In the genomic region with DNA sequence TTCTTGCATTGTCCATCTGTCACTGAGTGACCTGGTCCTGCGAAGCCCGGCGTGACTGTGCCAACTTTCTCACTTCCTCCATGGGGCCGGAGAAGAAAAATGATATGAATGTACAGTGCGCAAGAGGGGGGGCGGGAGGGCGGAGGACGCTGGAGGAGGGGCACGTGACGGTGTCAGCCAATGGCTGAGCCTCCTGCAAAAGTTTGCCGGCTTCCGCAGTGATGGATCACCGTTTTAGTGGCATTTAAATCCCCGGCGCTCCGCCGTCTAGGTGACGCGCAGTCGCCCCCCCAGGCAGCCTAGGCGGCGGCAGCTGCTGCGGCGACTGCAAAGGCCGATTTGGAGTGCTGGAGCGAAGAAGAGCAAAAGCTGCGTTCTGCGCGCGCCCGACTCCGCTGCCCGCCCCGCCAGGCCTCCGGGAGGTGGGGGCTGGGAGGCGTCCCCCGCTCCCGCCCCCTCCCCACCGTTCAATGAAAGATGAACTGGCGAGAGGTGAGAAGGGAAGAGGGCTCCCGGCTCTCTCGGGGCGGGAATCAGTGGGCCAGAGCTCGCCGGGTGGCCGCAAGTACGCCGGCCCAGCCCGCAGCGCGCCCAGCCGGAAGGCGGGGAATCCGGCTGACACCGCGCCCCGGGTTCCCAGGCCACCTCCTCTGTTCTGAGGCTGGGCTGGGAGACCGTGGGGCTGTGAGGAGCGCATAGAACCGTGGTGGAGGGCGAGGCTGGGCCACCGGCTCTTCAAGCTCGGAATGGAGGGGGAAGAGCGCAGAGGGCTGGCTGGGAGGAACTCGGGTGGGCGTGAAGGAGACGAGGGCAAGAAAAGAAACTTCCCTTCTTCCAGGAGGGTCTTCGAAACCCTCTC, we compare ENCODE assay signal across 8 cellular contexts. TPM values are rescaled to one million over a fixed set of nuclear protein-coding genes. Genes with fewer than 3 reads are reported as not detected.
DNase-seq lines count a peak whose midpoint lies in the region; ATAC-seq, FAIRE-seq and TF ChIP-seq lines count a peak whose summit lies in the region.

Gene HOXA1, minus strand, starts transcription at position 104 of the 859 bp plus-strand sequence. Its CDS starts 88 bp downstream, at position 16.

- H3K27ac ChIP-seq in OCI-LY1 (ENCODE audit: low read depth, low read length, poor library complexity, severe bottlenecking), result no peak within 1 kb of the TSS
- no peak within 1 kb of the TSS for H3K27ac ChIP-seq in neuronal stem cell (replicated peaks; ENCODE audit: low read length)
- H3K27ac ChIP-seq in thoracic aorta, result peak within 1 kb of the TSS; percentile 87 to 96

- no peaks in the 10 kb centered on the region for H4K20me1 ChIP-seq in OCI-LY1 (ENCODE audit: insufficient read depth, low read length)

- TF ChIP-seq CTCF in OCI-LY1 (IDR thresholded peaks at IDR 0.05; ENCODE audit: low read length) (no peak), fibroblast of the aortic adventitia (IDR thresholded peaks at IDR 0.05; ENCODE audit: insufficient read depth, low read length) (no peak), thoracic aorta (IDR thresholded peaks at IDR 0.05) (no peak)

- no peak within 1 kb of the TSS for H3K27ac Mint-ChIP-seq in activated T-cell treated with anti-CD3 and anti-CD28 coated beads, Interleukin-2, amount 50 U/mL, for 24 hours

- H2BK15ac ChIP-seq in neuronal stem cell (ENCODE audit: low read length), result no peak within 1 kb of the TSS

- H3K4me1 ChIP-seq in OCI-LY1 (ENCODE audit: insufficient read depth, low read length, severe bottlenecking) (peaks cover 17% of the 10 kb centered on the region), neuronal stem cell (ENCODE audit: control insufficient read depth in 2 of 2, insufficient read depth in 1 of 2, low read depth in 1 of 2, low read length in 2 of 2) (peaks cover 0 to 1% of the 10 kb centered on the region in 2 donors), thoracic aorta (ENCODE audit: control insufficient read depth in 1 of 2, low read depth in 2 of 2) (peaks cover 10 to 35% of the 10 kb centered on the region in 2 donors)

- no peak within 1 kb of the TSS for H2BK12ac ChIP-seq in neuronal stem cell (ENCODE audit: low read length)

- H3K4me3 Mint-ChIP-seq in activated T-cell treated with anti-CD3 and anti-CD28 coated beads, Interleukin-2, amount 50 U/mL, for 24 hours, result peak within 1 kb of the TSS; percentile 73

- WGBS in neuronal stem cell (ENCODE audit: extremely low coverage in 2 of 2, insufficient read length in 2 of 2, insufficient replicate concordance in 1 of 2), 2 donors, result no CpG with 5 or more reads among the region's 68 CpGs

- H3K4me2 ChIP-seq in OCI-LY1 (ENCODE audit: low read length) (peak within 1 kb of the TSS; percentile 92), neuronal stem cell (ENCODE audit: insufficient read depth, low read length, poor library complexity, severe bottlenecking) (peak within 1 kb of the TSS; percentile 82)

- H3K36me3 Mint-ChIP-seq in activated T-cell treated with anti-CD3 and anti-CD28 coated beads, Interleukin-2, amount 50 U/mL, for 24 hours (ENCODE audit: low read depth), result no peaks in the 10 kb centered on the region

- H3K9me3 ChIP-seq in OCI-LY1 (ENCODE audit: low read length), result no peaks in the 10 kb centered on the region
- H3K9me3 ChIP-seq in neuronal stem cell (replicated peaks in 1 of 2; ENCODE audit: control insufficient read depth in 2 of 2, insufficient read depth in 1 of 2, low read depth in 1 of 2, low read length in 2 of 2), result peaks cover 0 to 3% of the 10 kb centered on the region in 2 donors
- no peaks in the 10 kb centered on the region for H3K9me3 ChIP-seq in thoracic aorta

- H4K91ac ChIP-seq in neuronal stem cell (ENCODE audit: low read depth, low read length, poor library complexity), result no peak within 1 kb of the TSS

- H3K27me3 ChIP-seq in OCI-LY1 (ENCODE audit: insufficient read depth, low read length), result no peaks in the 10 kb centered on the region
- peaks cover 46 to 100% (median 93%) of the 10 kb centered on the region in 3 experiments for H3K27me3 ChIP-seq in neuronal stem cell (ENCODE audit: control insufficient read depth in 3 of 3, insufficient read depth in 3 of 3, low read depth in 1 of 3, low read length in 3 of 3)
- H3K27me3 ChIP-seq in thoracic aorta (replicated peaks; ENCODE audit: insufficient read depth), result no peaks in the 10 kb centered on the region

- peaks cover 31% of the 10 kb centered on the region for H3K4me1 Mint-ChIP-seq in activated T-cell treated with anti-CD3 and anti-CD28 coated beads, Interleukin-2, amount 50 U/mL, for 24 hours (ENCODE audit: low read depth)

- H3K9me2 ChIP-seq in OCI-LY1 (ENCODE audit: low read depth, low read length), result no peaks in the 10 kb centered on the region

- no peak within 1 kb of the TSS for H3K23ac ChIP-seq in neuronal stem cell (ENCODE audit: low read depth, low read length, poor library complexity)

- no peaks in the 10 kb centered on the region for H3K9me3 Mint-ChIP-seq in activated T-cell treated with anti-CD3 and anti-CD28 coated beads, Interleukin-2, amount 50 U/mL, for 24 hours

- peak; percentile 88 for DNase-seq in DMS153 treated with DMSO at 0.1 percent for 48 hours (lab: John Stamatoyannopoulos, UW; ENCODE audit: unreplicated experiment)
- peak; percentile 93 for DNase-seq in HTR-8/SVneo (ENCODE audit: insufficient read length, low spot score)
- DNase-seq in activated T-cell treated with anti-CD3 and anti-CD28 coated beads, Interleukin-2, amount 50 U/mL, for 24 hours, result peak; percentile 77
- DNase-seq in fibroblast of the aortic adventitia (ENCODE audit: low read depth), result peak; percentile 88
- DNase-seq in neuronal stem cell (ENCODE audit: low spot score), result peak; percentile 48
- DNase-seq in thoracic aorta (ENCODE audit: low spot score), result no peak

- no peak within 1 kb of the TSS for H2AK5ac ChIP-seq in neuronal stem cell (ENCODE audit: low read depth, low read length)

- no peak within 1 kb of the TSS for H3K4ac ChIP-seq in neuronal stem cell (ENCODE audit: low read length)

- peak within 1 kb of the TSS; percentile 86 for H3K4me3 ChIP-seq in OCI-LY1 (ENCODE audit: low read depth, low read length, poor library complexity, severe bottlenecking)
- peak within 1 kb of the TSS; percentile 81 for H3K4me3 ChIP-seq in fibroblast of the aortic adventitia (ENCODE audit: low read depth, low read length)
- H3K4me3 ChIP-seq in neuronal stem cell (ENCODE audit: low read length in 2 of 2), result peak within 1 kb of the TSS; percentile 30 to 70
- H3K4me3 ChIP-seq in thoracic aorta, result peak within 1 kb of the TSS; percentile 99

- H3K27me3 Mint-ChIP-seq in activated T-cell treated with anti-CD3 and anti-CD28 coated beads, Interleukin-2, amount 50 U/mL, for 24 hours, result peaks cover 92% of the 10 kb centered on the region

- no peak within 1 kb of the TSS for H3K14ac ChIP-seq in neuronal stem cell (ENCODE audit: low read length)

- ATAC-seq in GM21447 (IDR thresholded peaks at IDR 0.05; ENCODE audit: unreplicated experiment) (peak; percentile 86), thoracic aorta (ENCODE audit: insufficient number of reproducible peaks, low FRiP score, low read depth) (peak; percentile 88)

- H3K36me3 ChIP-seq in OCI-LY1 (ENCODE audit: insufficient read depth, low read length) (peaks cover 4% of the 10 kb centered on the region; the same call in 1 of the 2 replicates), neuronal stem cell (replicated peaks in 1 of 2; ENCODE audit: control insufficient read depth in 2 of 2, insufficient read depth in 2 of 2, low read length in 2 of 2) (no peaks in the 10 kb centered on the region), thoracic aorta (no peaks in the 10 kb centered on the region)

- H3K9ac ChIP-seq in OCI-LY1 (ENCODE audit: low read length), result peak within 1 kb of the TSS; percentile 77
- H3K9ac ChIP-seq in neuronal stem cell (ENCODE audit: low read depth, low read length, poor library complexity), result no peak within 1 kb of the TSS

- no peak within 1 kb of the TSS for H3K18ac ChIP-seq in neuronal stem cell (ENCODE audit: low read length)

- no peak within 1 kb of the TSS for H2BK5ac ChIP-seq in neuronal stem cell (ENCODE audit: low read length)

- H2BK120ac ChIP-seq in neuronal stem cell (ENCODE audit: low read depth, low read length), result no peak within 1 kb of the TSS

- no peak within 1 kb of the TSS for H4K8ac ChIP-seq in neuronal stem cell (ENCODE audit: low read depth, low read length)

- 0 out of 2 replicates have a peak, but pooled peaks cover 6% of the 10 kb centered on the region for H3F3A ChIP-seq in OCI-LY1 (ENCODE audit: insufficient read depth, low read length)

- no peaks in the 10 kb centered on the region for H3K79me1 ChIP-seq in neuronal stem cell (ENCODE audit: low read depth, low read length)

- H3K79me2 ChIP-seq in OCI-LY1 (ENCODE audit: insufficient read depth, low read length), result no peaks in the 10 kb centered on the region

- no peak for FAIRE-seq in HTR-8/SVneo (lab: Jason Lieb, UNC)

- H2AFZ ChIP-seq in OCI-LY1 (ENCODE audit: low read length), result peak within 1 kb of the TSS; percentile 80
- peak within 1 kb of the TSS; percentile 90 for H2AFZ ChIP-seq in neuronal stem cell (ENCODE audit: low read length)

RNA-seq across cellular contexts. Expression of gene HOXA1, which starts in this region (rescaled TPM):
- 0.72 TPM in 1 of 2 replicates, not detected in the other for total RNA-seq in fibroblast of the aortic adventitia (ENCODE audit: low replicate concordance)
- polyA plus RNA-seq in neuronal stem cell (2013, experiment 1 of 2), result not detected
- polyA plus RNA-seq in neuronal stem cell (2013, experiment 2 of 2), result not detected
- total RNA-seq in thoracic aorta, result 1 to 10 TPM in 1 of 2 donors, not detected in 1; 3.1 TPM

Comparison
In these comparisons a context has a peak if more than half of its experiments do, and no peak if none do; other contexts are left out.
1. Peak in DNase-seq and H3K4me3 ChIP-seq in fibroblast of the aortic adventitia; RNA of the gene not detected or under 1 TPM.
2. H3K27ac ChIP-seq: peak in thoracic aorta (2 of 2); none in OCI-LY1 (single experiment) and neuronal stem cell (single experiment).
3. Peak in every context shown above with its lines, with median percentiles within 50 percentile points of each other: H3K4me3 ChIP-seq.